ENCODE assay signal across 8 cellular contexts in the genomic region with DNA sequence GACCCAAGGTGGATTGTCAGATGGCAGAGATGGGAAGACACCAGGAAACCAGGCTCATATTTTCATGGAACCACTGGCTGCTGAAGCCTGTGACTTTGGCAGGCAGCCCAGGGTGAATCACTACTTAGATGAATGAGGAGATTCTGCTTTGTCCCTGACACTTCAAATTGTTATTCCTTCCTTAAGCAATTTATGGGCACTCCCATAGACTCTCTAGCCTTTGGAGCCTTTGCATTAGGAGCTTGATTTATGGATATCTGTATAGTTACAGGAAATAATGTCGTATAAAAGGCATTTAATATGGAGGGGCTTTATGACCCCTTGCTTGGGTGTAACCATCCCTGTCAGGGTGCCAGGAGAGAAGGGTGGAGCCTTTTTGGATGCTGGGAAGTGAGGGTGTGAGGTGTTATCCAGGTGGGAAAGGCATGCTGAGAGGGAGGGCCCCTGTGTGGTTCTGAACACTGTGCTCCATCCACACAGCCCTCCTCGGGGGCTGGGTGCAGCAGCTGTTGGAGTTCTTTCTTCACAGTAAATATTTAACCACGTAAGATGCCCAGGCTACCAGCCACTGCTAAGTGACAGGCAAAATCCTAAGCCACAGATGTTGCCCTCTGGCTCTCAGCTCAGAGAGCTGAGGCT. TPM values are rescaled to one million over a fixed set of nuclear protein-coding genes. Genes with fewer than 3 reads are reported as not detected.
A peak's percentile ranks its signal among the peaks of the same experiment; 100 is the strongest.
DNase-seq lines count a peak whose midpoint lies in the region; ATAC-seq, FAIRE-seq and TF ChIP-seq lines count a peak whose summit lies in the region.
"Had no signal": no experiment of that assay in that cellular context is flagged by ENCODE, and none has a peak within 500 bp of the region (broad histone marks: within the 10 kb centered on the region; RNA-seq: fewer than 3 reads in every experiment).

No MANE protein-coding gene starts in this region.

- no peak overlapping the region for H3K4me3 ChIP-seq in foreskin fibroblast (ENCODE audit: low read depth in 1 of 2, low read length in 2 of 2)

- FAIRE-seq in GM12892 (lab: Jason Lieb, UNC) = no peak

- TF ChIP-seq POLR2A in erythroblast (IDR thresholded peaks at IDR 0.05; ENCODE audit: low read length) (no peak), GM12892 (IDR thresholded peaks at IDR 0.05; ENCODE audit: low read depth, low read length) (no peak)

- no peak for TF ChIP-seq CTCF in foreskin fibroblast (IDR thresholded peaks at IDR 0.05; ENCODE audit: low read depth, low read length)

- no peak for ATAC-seq in GM19463 (IDR thresholded peaks at IDR 0.05; ENCODE audit: unreplicated experiment)

- DNase-seq in HS-27A (ENCODE audit: low read depth) (peak; percentile 48), RPMI7951 (ENCODE audit: low read depth) (peak; percentile 89), foreskin fibroblast (peak; percentile 82 to 92), superior temporal gyrus (ENCODE audit: extremely low spot score) (peak; percentile 68), erythroblast (lab: John Stamatoyannopoulos, UW) (no peak), GM12892 (ENCODE audit: insufficient read length) (no peak)
- DNase-seq: activated gamma-delta T cell had no signal

RNA-seq across cellular contexts. Expression of gene IL18, which starts 35.3 kb away (rescaled TPM):
- not detected in 2 replicates for total RNA-seq in RPMI7951 (2014; rRNA removed; shearing (Covaris generic))
- 1.2 TPM for polyA plus RNA-seq in GM12892 (2012; ENCODE audit: missing spikeins)

RNA-seq across cellular contexts. Expression of gene TEX12, which starts 38.6 kb away (rescaled TPM):
- 0.29 and 0.48 TPM in 2 replicates for total RNA-seq in RPMI7951 (2014; rRNA removed; shearing (Covaris generic))
- 0.64 TPM for polyA plus RNA-seq in GM12892 (2012; ENCODE audit: missing spikeins)

RNA-seq across cellular contexts. Expression of gene SDHD, which starts 41.9 kb away (rescaled TPM):
- total RNA-seq in RPMI7951 (2014; rRNA removed; shearing (Covaris generic)) = 275 and 281 TPM in 2 replicates
- 133 TPM for polyA plus RNA-seq in GM12892 (2012; ENCODE audit: missing spikeins)

RNA-seq across cellular contexts. Expression of gene TIMM8B, which starts 42.0 kb away (rescaled TPM):
- total RNA-seq in RPMI7951 (2014; rRNA removed; shearing (Covaris generic)) = 116 and 120 TPM in 2 replicates
- polyA plus RNA-seq in GM12892 (2012; ENCODE audit: missing spikeins) = 96.8 TPM

RNA-seq across cellular contexts. Expression of gene BCO2, which starts 46.7 kb away (rescaled TPM):
- total RNA-seq in RPMI7951 (2014; rRNA removed; shearing (Covaris generic)) = 0.10 and 0.24 TPM in 2 replicates
- polyA plus RNA-seq in GM12892 (2012; ENCODE audit: missing spikeins) = 0.98 TPM

Comparison
In these comparisons a context has a peak if more than half of its experiments do, and no peak if none do; other contexts are left out.
1. DNase-seq: peak in HS-27A (single experiment), RPMI7951 (single experiment), foreskin fibroblast (2 of 2) and superior temporal gyrus (single experiment); none in erythroblast (0 of 2) and GM12892 (single experiment).